In the genomic region with DNA sequence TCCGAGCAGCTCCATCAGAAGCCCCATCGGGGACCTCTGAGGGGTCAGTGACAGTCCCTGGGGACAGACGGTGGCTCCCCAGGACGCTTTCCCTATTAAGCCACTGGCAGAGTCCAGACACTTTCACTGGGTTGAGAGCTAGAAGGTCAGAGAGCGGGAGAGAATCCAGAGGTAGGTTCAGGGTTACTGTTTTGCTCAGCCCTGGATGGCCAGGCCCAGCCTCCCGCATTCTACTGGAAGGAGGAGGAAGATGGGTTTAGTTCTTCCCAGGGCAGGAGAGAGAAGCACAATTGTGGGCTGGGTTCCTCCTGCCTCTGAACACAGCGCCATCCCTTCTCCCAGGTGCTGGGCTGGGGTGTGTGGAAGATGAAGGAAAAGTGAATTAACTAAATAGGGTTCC, we compare ENCODE assay signal across 17 cellular contexts.
"Had no signal": no experiment of that assay in that cellular context is flagged by ENCODE, and none has a peak within 500 bp of the region (broad histone marks: within the 10 kb centered on the region; RNA-seq: fewer than 3 reads in every experiment).

No MANE protein-coding gene starts in this region.

- ATAC-seq: activated T-helper 17 cell treated with anti-CD3 and anti-CD28 coated beads, Interleukin-2, amount 50 U/mL, for 72 hours; gastroesophageal sphincter; heart right ventricle; stimulated activated memory B cell treated with anti-CD40 and anti-IgM and Interleukin-4, amounts not matched to agents 10 μg/mL and 1 μg/mL and 100 μg/mL, for 72 hours; T-cell had no signal

- H3K4me3 ChIP-seq: breast epithelium, gastroesophageal sphincter, heart right ventricle, lung, upper lobe of right lung had no signal

- H3K9me3 ChIP-seq: breast epithelium, heart right ventricle, suprapubic skin, upper lobe of right lung had no signal

- H3K27me3 ChIP-seq: suprapubic skin, upper lobe of right lung had no signal

- H3K27ac ChIP-seq: breast epithelium, gastroesophageal sphincter, heart right ventricle, suprapubic skin, upper lobe of right lung had no signal

- H3K4me1 ChIP-seq: breast epithelium, gastroesophageal sphincter, heart right ventricle, upper lobe of right lung had no signal

- DNase-seq: activated CD4-positive, alpha-beta T cell treated with anti-CD3 and anti-CD28 coated beads for 1 hour; activated CD4-positive, alpha-beta T cell treated with anti-CD3 and anti-CD28 coated beads, Interleukin-2, amount 50 U/mL, for 48 hours; activated naive CD4-positive, alpha-beta T cell treated with Interleukin-2 at 50 U/mL for 16 hours; anterior cingulate cortex; endodermal cell; heart right ventricle; naive B cell; stimulated activated CD4-positive, alpha-beta T cell treated with anti-CD3 and anti-CD28 coated beads, Interleukin-2, amount 100 ng/mL, for 48 hours; T-cell; T-helper 9 cell had no signal

- H3K36me3 ChIP-seq: breast epithelium, gastroesophageal sphincter, heart right ventricle, suprapubic skin, upper lobe of right lung had no signal
